In genomic region chr10:112631501-112632410, GRCh38 we compare ENCODE assay signal across 1 cellular context.
TF ChIP-seq lines count a peak whose summit lies in the region.

No MANE protein-coding gene starts in this region.

TF ChIP-seq in HepG2, 621 proteins besides CTCF, POLR2A, EP300 and RAD21 (continued from another document and continues in another):
- TF ChIP-seq NCOR1 (IDR thresholded peaks at IDR 0.05; ENCODE audit: borderline replicate concordance, low read length): peak; percentile 81
- no peak for TF ChIP-seq POGK (CRISPR knock-in tag; conservative IDR thresholded peaks at IDR 0.05)
- no peak for TF ChIP-seq ZNF260 (CRISPR knock-in tag; IDR thresholded peaks at IDR 0.05; ENCODE audit: borderline replicate concordance, low read depth)
- TF ChIP-seq ZBTB46 (CRISPR knock-in tag; IDR thresholded peaks at IDR 0.05; ENCODE audit: borderline replicate concordance): no peak
- no peak for TF ChIP-seq GLMP (CRISPR knock-in tag; IDR thresholded peaks at IDR 0.05; ENCODE audit: borderline replicate concordance)
- no peak for TF ChIP-seq ZNF17 (CRISPR knock-in tag; IDR thresholded peaks at IDR 0.05)
- no peak for TF ChIP-seq NFE2L1 (CRISPR knock-in tag; IDR thresholded peaks at IDR 0.05; ENCODE audit: borderline replicate concordance)
- no peak for TF ChIP-seq CBX2 (IDR thresholded peaks at IDR 0.05; ENCODE audit: low read depth, low read length)
- no peak for TF ChIP-seq CBX2 (CRISPR knock-in tag; IDR thresholded peaks at IDR 0.05; ENCODE audit: low read depth)
- peak; percentile 82; the same call in 1 of the 2 replicates for TF ChIP-seq ZNF607 (CRISPR knock-in tag; IDR thresholded peaks at IDR 0.05; ENCODE audit: borderline replicate concordance)
- no peak for TF ChIP-seq FOXM1 (CRISPR knock-in tag; IDR thresholded peaks at IDR 0.05)
- peak; percentile 50; the same call in 1 of the 2 replicates for TF ChIP-seq GFI1 (CRISPR knock-in tag; IDR thresholded peaks at IDR 0.05; ENCODE audit: borderline replicate concordance)
- TF ChIP-seq MEIS1 (CRISPR knock-in tag; IDR thresholded peaks at IDR 0.05; ENCODE audit: borderline replicate concordance): 0 out of 2 replicates have a peak, but pooled peaks have one; percentile 39
- no peak; the same call in 1 of the 2 replicates for TF ChIP-seq ZNF816 (CRISPR knock-in tag; IDR thresholded peaks at IDR 0.05; ENCODE audit: borderline replicate concordance)
- TF ChIP-seq NFYB (CRISPR knock-in tag; IDR thresholded peaks at IDR 0.05): peak; percentile 32; the same call in 1 of the 2 replicates
- no peak for TF ChIP-seq JARID2 (CRISPR knock-in tag; IDR thresholded peaks at IDR 0.05; ENCODE audit: insufficient replicate concordance)
- no peak for TF ChIP-seq HNRNPUL1 (IDR thresholded peaks at IDR 0.05; ENCODE audit: low read depth, low read length)
- TF ChIP-seq TBP (CRISPR knock-in tag; IDR thresholded peaks at IDR 0.05): no peak
- no peak for TF ChIP-seq TRAFD1 (CRISPR knock-in tag; IDR thresholded peaks at IDR 0.05; ENCODE audit: borderline replicate concordance)
- no peak for TF ChIP-seq ZNF724P (CRISPR knock-in tag; IDR thresholded peaks at IDR 0.05; ENCODE audit: borderline replicate concordance)
- no peak for TF ChIP-seq TERF1 (CRISPR knock-in tag; IDR thresholded peaks at IDR 0.05)
- TF ChIP-seq ZFP36L1 (CRISPR knock-in tag; IDR thresholded peaks at IDR 0.05): no peak
- peak; percentile 82; the same call in 1 of the 2 replicates for TF ChIP-seq HMGXB3 (CRISPR knock-in tag; IDR thresholded peaks at IDR 0.05; ENCODE audit: borderline replicate concordance)
- TF ChIP-seq ARNT2 (CRISPR knock-in tag; IDR thresholded peaks at IDR 0.05; ENCODE audit: low read depth): no peak
- TF ChIP-seq ZNF577 (CRISPR knock-in tag; IDR thresholded peaks at IDR 0.05; ENCODE audit: borderline replicate concordance, low read depth): no peak
- no peak for TF ChIP-seq ZNF432 (CRISPR knock-in tag; IDR thresholded peaks at IDR 0.05; ENCODE audit: borderline replicate concordance)
- no peak for TF ChIP-seq CC2D1A (CRISPR knock-in tag; IDR thresholded peaks at IDR 0.05)
- TF ChIP-seq NFYC (CRISPR knock-in tag; IDR thresholded peaks at IDR 0.05): 0 out of 2 replicates have a peak, but pooled peaks have one; percentile 27
- no peak for TF ChIP-seq PAX8 (CRISPR knock-in tag; IDR thresholded peaks at IDR 0.05; ENCODE audit: borderline replicate concordance)
- TF ChIP-seq CEBPG (CRISPR knock-in tag; IDR thresholded peaks at IDR 0.05): peak; percentile 96
- no peak for TF ChIP-seq KMT2B (CRISPR knock-in tag; IDR thresholded peaks at IDR 0.05)
- no peak for TF ChIP-seq ZNF784 (CRISPR knock-in tag; IDR thresholded peaks at IDR 0.05; ENCODE audit: borderline replicate concordance)
- TF ChIP-seq HOXA3 (CRISPR knock-in tag; IDR thresholded peaks at IDR 0.05): peak; percentile 76
- no peak for TF ChIP-seq ZNF530 (CRISPR knock-in tag; IDR thresholded peaks at IDR 0.05; ENCODE audit: low read depth)
- TF ChIP-seq ZNF615 (CRISPR knock-in tag; IDR thresholded peaks at IDR 0.05; ENCODE audit: borderline replicate concordance): no peak
- peak; percentile 88 for TF ChIP-seq JUND (CRISPR knock-in tag; IDR thresholded peaks at IDR 0.05)
- TF ChIP-seq DZIP1 (CRISPR knock-in tag; IDR thresholded peaks at IDR 0.05): no peak
- peak; percentile 94 for TF ChIP-seq ONECUT2 (CRISPR knock-in tag; IDR thresholded peaks at IDR 0.05)
- TF ChIP-seq ZXDC (CRISPR knock-in tag; IDR thresholded peaks at IDR 0.05): no peak
- no peak for TF ChIP-seq ZNF256 (CRISPR knock-in tag; conservative IDR thresholded peaks at IDR 0.05)
- no peak for TF ChIP-seq ZNF713 (CRISPR knock-in tag; IDR thresholded peaks at IDR 0.05)
- no peak for TF ChIP-seq MXD3 (CRISPR knock-in tag; IDR thresholded peaks at IDR 0.05)
- no peak for TF ChIP-seq TOE1 (CRISPR knock-in tag; IDR thresholded peaks at IDR 0.05)
- peak; percentile 99 for TF ChIP-seq ZBTB20 (CRISPR knock-in tag; IDR thresholded peaks at IDR 0.05; ENCODE audit: borderline replicate concordance, low read depth)
- TF ChIP-seq ZNF264 (CRISPR knock-in tag; IDR thresholded peaks at IDR 0.05): peak; percentile 69; the same call in 1 of the 2 replicates
